In the genomic region with DNA sequence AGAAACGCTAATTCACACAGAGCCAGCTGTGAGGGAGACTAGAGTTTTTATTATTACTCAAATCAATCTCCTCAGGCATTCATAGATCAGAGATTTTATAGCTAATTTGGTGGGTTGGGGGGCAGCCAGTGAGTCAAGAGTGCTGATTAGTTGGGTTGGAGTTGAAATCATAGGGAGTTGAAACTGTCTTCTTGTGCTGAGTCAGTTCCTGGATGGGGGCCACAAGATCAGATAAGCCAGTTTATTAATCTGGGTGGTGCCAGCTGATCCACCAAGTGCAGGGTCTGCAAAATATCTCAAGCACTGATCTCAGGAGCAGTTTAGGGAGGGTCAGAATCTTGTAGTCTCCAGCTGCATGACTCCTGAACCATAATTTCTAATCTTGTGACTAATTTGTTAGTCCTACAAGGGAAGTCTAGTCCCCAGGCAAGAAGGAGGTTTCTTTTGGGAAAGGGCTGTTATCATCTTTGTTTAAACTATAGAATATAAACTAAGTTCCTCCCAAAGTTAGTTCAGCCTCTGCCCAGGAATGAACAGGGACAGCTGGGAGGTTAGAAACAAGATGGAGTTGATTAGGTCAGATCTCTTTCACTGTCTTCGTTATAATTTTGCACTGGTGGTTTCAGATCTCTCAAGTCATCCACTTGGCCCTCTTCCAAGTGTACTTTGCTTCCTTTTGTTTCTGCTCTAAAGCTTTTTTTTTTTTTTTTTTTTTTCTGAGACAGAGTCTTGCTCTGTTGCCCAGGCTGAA, we compare ENCODE assay signal across 16 cellular contexts. TPM values are rescaled to one million over a fixed set of nuclear protein-coding genes. Genes with fewer than 3 reads are reported as not detected.
DNase-seq lines count a peak whose midpoint lies in the region; ATAC-seq and TF ChIP-seq lines count a peak whose summit lies in the region.
"Had no signal": no experiment of that assay in that cellular context is flagged by ENCODE, and none has a peak within 500 bp of the region (broad histone marks: within the 10 kb centered on the region; RNA-seq: fewer than 3 reads in every experiment).

No MANE protein-coding gene starts in this region.

- no peak overlapping the region for H2AFZ ChIP-seq in osteoblast (ENCODE audit: low read length)

- H3K27me3 ChIP-seq in brain microvascular endothelial cell (replicated peaks) (no peaks in the 10 kb centered on the region), osteoblast (ENCODE audit: insufficient read depth, low read length) (no peaks in the 10 kb centered on the region)
- H3K27me3 ChIP-seq: SJSA1 had no signal

- H4K20me1 ChIP-seq in osteoblast (ENCODE audit: insufficient read depth, low read length) = no peaks in the 10 kb centered on the region

- H3K4me3 ChIP-seq in brain microvascular endothelial cell (ENCODE audit: low read depth, low read length) = no peak overlapping the region
- no peak overlapping the region for H3K4me3 ChIP-seq in osteoblast (ENCODE audit: insufficient read depth, low read length)
- H3K4me3 ChIP-seq: coronary artery, SJSA1 had no signal

- H3K36me3 ChIP-seq in brain microvascular endothelial cell (replicated peaks) = no peaks in the 10 kb centered on the region
- no peaks in the 10 kb centered on the region for H3K36me3 ChIP-seq in osteoblast (ENCODE audit: insufficient read depth, low read length)
- H3K36me3 ChIP-seq: SJSA1 had no signal

- H3K4me2 ChIP-seq in osteoblast (ENCODE audit: insufficient read depth, low read length) = no peak overlapping the region

- no peaks in the 10 kb centered on the region for H3K9me3 ChIP-seq in osteoblast (ENCODE audit: low read depth, low read length)
- H3K9me3 ChIP-seq: SJSA1 had no signal

- TF ChIP-seq CTCF in brain microvascular endothelial cell (IDR thresholded peaks at IDR 0.05; ENCODE audit: low read depth, low read length, missing control alignments) (no peak), osteoblast (IDR thresholded peaks at IDR 0.05; ENCODE audit: extremely low read depth, low read depth, low read length) (no peak)

- no peaks in the 10 kb centered on the region for H3K79me2 ChIP-seq in osteoblast (ENCODE audit: insufficient read depth, low read length)

- no peaks in the 10 kb centered on the region for H3K4me1 ChIP-seq in osteoblast (ENCODE audit: insufficient read depth, low read length)
- H3K4me1 ChIP-seq: SJSA1 had no signal

- H3K27ac ChIP-seq in brain microvascular endothelial cell (no peak overlapping the region), osteoblast (ENCODE audit: low read depth, low read length) (no peak overlapping the region)
- H3K27ac ChIP-seq: coronary artery, SJSA1 had no signal

- no peak for ATAC-seq in HG02678 (IDR thresholded peaks at IDR 0.05; ENCODE audit: unreplicated experiment)

- in situ Hi-C loops in brain microvascular endothelial cell (cut with HindIII; ENCODE audit: low pct_ligation_motif_present, low sequenced_read_pairs) = no loop called here

- DNase-seq in DMS53 (lab: John Stamatoyannopoulos, UW) (peak; percentile 6), DMS53 treated with DMSO at 0.1 percent for 48 hours (lab: John Stamatoyannopoulos, UW; ENCODE audit: unreplicated experiment) (no peak), NCI-H69 (lab: John Stamatoyannopoulos, UW) (peak; percentile 57), brain microvascular endothelial cell (peak; percentile 6), myocyte (ENCODE audit: low read depth) (peak; percentile 2), osteoblast (ENCODE audit: insufficient read length, low spot score, missing footprints) (no peak), NOMO-1 treated with DMSO at 0.1 percent for 48 hours (lab: John Stamatoyannopoulos, UW; ENCODE audit: unreplicated experiment) (no peak)
- DNase-seq: 8988T; CD4-positive, alpha-beta memory T cell had no signal

RNA-seq across cellular contexts. Expression of gene NAA11, which starts 5.4 kb away (rescaled TPM):
- total RNA-seq in myocyte (not detected in 2 replicates), osteoblast (not detected in 2 replicates)
- not detected for polyA plus RNA-seq in myocyte (2012)
- total RNA-seq: CD4-positive, alpha-beta memory T cell; posterior vena cava; SJSA1; temporal lobe had no signal
- polyA plus RNA-seq: adipose tissue; CD4-positive, alpha-beta memory T cell; keratinocyte had no signal

Comparison
In these comparisons a context has a peak if more than half of its experiments do, and no peak if none do; other contexts are left out.
1. DNase-seq: peak in DMS53 (single experiment), NCI-H69 (single experiment), brain microvascular endothelial cell (single experiment) and myocyte (single experiment); none in DMS53 treated with DMSO at 0.1 percent for 48 hours (single experiment), osteoblast (single experiment) and NOMO-1 treated with DMSO at 0.1 percent for 48 hours (single experiment).